In the genomic region with DNA sequence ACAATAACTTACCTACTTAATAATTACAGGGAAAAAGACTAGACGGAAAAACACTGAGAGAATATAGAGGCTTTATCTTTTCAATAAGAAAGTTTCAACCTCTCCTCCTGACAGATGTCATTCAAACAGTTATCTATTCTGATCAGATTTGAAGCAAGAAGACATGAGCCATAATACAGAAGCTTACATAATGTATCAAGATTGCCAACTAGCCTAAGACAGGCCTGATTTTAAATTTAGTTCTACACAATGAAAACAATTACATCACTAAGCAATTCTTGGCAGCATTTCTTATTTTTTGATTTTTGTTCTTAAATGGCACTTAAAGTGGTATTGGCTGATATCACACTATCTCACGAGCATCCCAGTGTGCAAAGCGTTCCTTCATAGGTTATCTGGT, we compare ENCODE assay signal across 17 cellular contexts. TPM values are rescaled to one million over a fixed set of nuclear protein-coding genes. Genes with fewer than 3 reads are reported as not detected.
DNase-seq lines count a peak whose midpoint lies in the region; ATAC-seq and TF ChIP-seq lines count a peak whose summit lies in the region.
"Had no signal": no experiment of that assay in that cellular context is flagged by ENCODE, and none has a peak within 500 bp of the region (broad histone marks: within the 10 kb centered on the region; RNA-seq: fewer than 3 reads in every experiment).

No MANE protein-coding gene starts in this region.

- peaks cover 22% of the 10 kb centered on the region for H3K4me1 ChIP-seq in SJCRH30
- no peaks in the 10 kb centered on the region for H3K4me1 ChIP-seq in thyroid gland
- H3K4me1 ChIP-seq: BE2C, Peyer's patch had no signal

- DNase-seq in SJCRH30: no peak
- peak; percentile 20 for DNase-seq in choroid plexus epithelial cell (ENCODE audit: low read depth)
- DNase-seq in iris pigment epithelial cell (ENCODE audit: low read depth): peak; percentile 32
- DNase-seq in superior temporal gyrus (ENCODE audit: extremely low spot score): peak; percentile 45
- no peak for DNase-seq in activated T-cell treated with anti-CD3 and anti-CD28 coated beads for 4 hours
- DNase-seq in thyroid gland: no peak
- no peak for DNase-seq in activated naive CD8-positive, alpha-beta T cell treated with anti-CD3 and anti-CD28 coated beads, Interleukin-2, amount 50 U/mL, for 24 hours
- DNase-seq: BE2C; CD8-positive, alpha-beta T cell; DND-41; GF-D8; MM.1S; NCI-H1105; NCI-H187 treated with DMSO at 0.1 percent for 48 hours; NCI-H510A; Peyer's patch; Right ventricle myocardium superior had no signal

- 84 to 92% methylated on average over 3 of the region's 3 CpGs for WGBS in thyroid gland, 2 donors

- TF ChIP-seq CTCF in choroid plexus epithelial cell (conservative IDR thresholded peaks at IDR 0.05; ENCODE audit: low read depth, low read length) (no peak), thyroid gland (IDR thresholded peaks at IDR 0.05) (no peak)

- no peak overlapping the region for H3K4me3 ChIP-seq in SJCRH30
- H3K4me3 ChIP-seq in choroid plexus epithelial cell (ENCODE audit: low read depth, low read length): no peak overlapping the region
- no peak overlapping the region for H3K4me3 ChIP-seq in thyroid gland (replicated peaks in 1 of 3)
- H3K4me3 ChIP-seq: Peyer's patch had no signal

- H3K27me3 ChIP-seq in SJCRH30 (no peaks in the 10 kb centered on the region), thyroid gland (no peaks in the 10 kb centered on the region)
- H3K27me3 ChIP-seq: BE2C, Peyer's patch had no signal

- H3K36me3 ChIP-seq in SJCRH30 (no peaks in the 10 kb centered on the region), thyroid gland (no peaks in the 10 kb centered on the region)
- H3K36me3 ChIP-seq: BE2C, Peyer's patch had no signal

- no peak overlapping the region for H3K27ac Mint-ChIP-seq in activated naive CD8-positive, alpha-beta T cell treated with anti-CD3 and anti-CD28 coated beads, Interleukin-2, amount 50 U/mL, for 24 hours
- H3K27ac Mint-ChIP-seq: CD8-positive, alpha-beta T cell had no signal

- peaks cover 6% of the 10 kb centered on the region for H3K36me3 Mint-ChIP-seq in activated naive CD8-positive, alpha-beta T cell treated with anti-CD3 and anti-CD28 coated beads, Interleukin-2, amount 50 U/mL, for 24 hours (ENCODE audit: low read depth)

- ATAC-seq in activated naive CD8-positive, alpha-beta T cell treated with anti-CD3 and anti-CD28 coated beads, Interleukin-2, amount 50 U/mL, for 24 hours: no peak
- ATAC-seq: CD8-positive, alpha-beta T cell had no signal

- intact Hi-C loops in thyroid gland (cut with DNase I): no loop called here

- no peaks in the 10 kb centered on the region for H3K9me3 Mint-ChIP-seq in activated naive CD8-positive, alpha-beta T cell treated with anti-CD3 and anti-CD28 coated beads, Interleukin-2, amount 50 U/mL, for 24 hours
- H3K9me3 Mint-ChIP-seq: CD8-positive, alpha-beta T cell had no signal

- no peaks in the 10 kb centered on the region for H3K27me3 Mint-ChIP-seq in activated naive CD8-positive, alpha-beta T cell treated with anti-CD3 and anti-CD28 coated beads, Interleukin-2, amount 50 U/mL, for 24 hours

- H3K27ac ChIP-seq in SJCRH30 (peak overlapping the region; percentile 12; the same call in 1 of the 2 replicates), thyroid gland (no peak overlapping the region)
- H3K27ac ChIP-seq: Peyer's patch had no signal

- no peak for TF ChIP-seq POLR2A in thyroid gland (IDR thresholded peaks at IDR 0.05)

- peaks cover 4% of the 10 kb centered on the region for H3K4me1 Mint-ChIP-seq in activated naive CD8-positive, alpha-beta T cell treated with anti-CD3 and anti-CD28 coated beads, Interleukin-2, amount 50 U/mL, for 24 hours

- H3K4me3 Mint-ChIP-seq in activated naive CD8-positive, alpha-beta T cell treated with anti-CD3 and anti-CD28 coated beads, Interleukin-2, amount 50 U/mL, for 24 hours: no peak overlapping the region
- H3K4me3 Mint-ChIP-seq: CD8-positive, alpha-beta T cell had no signal

- H3K9me3 ChIP-seq in SJCRH30 (replicated peaks) (no peaks in the 10 kb centered on the region), thyroid gland (no peaks in the 10 kb centered on the region)
- H3K9me3 ChIP-seq: BE2C, Peyer's patch had no signal

RNA-seq across cellular contexts. Expression of gene GPR155, which starts 41.6 kb away (rescaled TPM):
- total RNA-seq in SJCRH30 (2014; rRNA removed; shearing (Covaris generic)): 13.5 and 14.1 TPM in 2 replicates
- 10 to 100 TPM in 2 of 4 donors, 1 to 10 TPM in 2; 7.1 to 10.9 (median 10.2) TPM for total RNA-seq in thyroid gland

RNA-seq across cellular contexts. Expression of gene SCRN3, which starts 49.7 kb away (rescaled TPM):
- 14.4 and 15.2 TPM in 2 replicates for total RNA-seq in SJCRH30 (2014; rRNA removed; shearing (Covaris generic))
- 10 to 100 TPM; 26.0 to 37.5 (median 32.3) TPM for total RNA-seq in thyroid gland

Comparison
In these comparisons a context has a peak if more than half of its experiments do, and no peak if none do; other contexts are left out.
1. DNase-seq: peak in choroid plexus epithelial cell (single experiment), iris pigment epithelial cell (single experiment) and superior temporal gyrus (single experiment); none in SJCRH30 (0 of 2), activated T-cell treated with anti-CD3 and anti-CD28 coated beads for 4 hours (single experiment), thyroid gland (0 of 2) and activated naive CD8-positive, alpha-beta T cell treated with anti-CD3 and anti-CD28 coated beads, Interleukin-2, amount 50 U/mL, for 24 hours (single experiment).